Comparison of ENCODE assay signal across 2 cellular contexts in genomic region chr3:128996200-128996599, GRCh38.
TF ChIP-seq lines count a peak whose summit lies in the region.

No MANE protein-coding gene starts in this region.

TF ChIP-seq in GM12891, 5 proteins besides CTCF, POLR2A, EP300 and RAD21 (continued from another document):
- TF ChIP-seq SPI1 (IDR thresholded peaks at IDR 0.05; ENCODE audit: low read depth, low read length): peak; percentile 12; the same call in 1 of the 2 replicates
- no peak for TF ChIP-seq PAX5 (IDR thresholded peaks at IDR 0.05; ENCODE audit: insufficient read depth, low read length, severe bottlenecking)

TF ChIP-seq in H1, 55 proteins besides CTCF, POLR2A, EP300 and RAD21 (continued from another document):
- no peak for TF ChIP-seq SP2 (IDR thresholded peaks at IDR 0.05; ENCODE audit: low read length)
- TF ChIP-seq PHF8 (conservative IDR thresholded peaks at IDR 0.05; ENCODE audit: low read depth, low read length): no peak
- no peak for TF ChIP-seq SAP30 (IDR thresholded peaks at IDR 0.05; ENCODE audit: insufficient read depth, insufficient replicate concordance, low read length)
- TF ChIP-seq TCF12 (IDR thresholded peaks at IDR 0.05; ENCODE audit: low read depth, low read length): no peak
- TF ChIP-seq SIRT6 (IDR thresholded peaks at IDR 0.05; ENCODE audit: low read length): no peak
- no peak for TF ChIP-seq BRCA1 (IDR thresholded peaks at IDR 0.05; ENCODE audit: low read depth, low read length)
- no peak for TF ChIP-seq SRF (IDR thresholded peaks at IDR 0.05; ENCODE audit: low read depth, low read length)
- TF ChIP-seq FOSL1 (IDR thresholded peaks at IDR 0.05; ENCODE audit: insufficient read depth, low read depth, low read length): no peak
- no peak for TF ChIP-seq TEAD4 (IDR thresholded peaks at IDR 0.05; ENCODE audit: low read depth, low read length)
- no peak for TF ChIP-seq GABPA (IDR thresholded peaks at IDR 0.05; ENCODE audit: borderline replicate concordance, insufficient read depth, low read length)
- TF ChIP-seq TAF7 (optimal IDR thresholded peaks at IDR 0.05; ENCODE audit: borderline replicate concordance, low read depth, low read length): no peak
- TF ChIP-seq NANOG (IDR thresholded peaks at IDR 0.05; ENCODE audit: insufficient read depth, low read depth, low read length, poor library complexity, severe bottlenecking): no peak
- no peak for TF ChIP-seq TBP (IDR thresholded peaks at IDR 0.05; ENCODE audit: low read depth, low read length)
- no peak for TF ChIP-seq EZH2 (IDR thresholded peaks at IDR 0.05; ENCODE audit: low read depth, low read length, severe bottlenecking)
- no peak for TF ChIP-seq HDAC2 (IDR thresholded peaks at IDR 0.05; ENCODE audit: borderline replicate concordance in 1 of 2, low read depth in 2 of 2, low read length in 2 of 2)
- TF ChIP-seq CTBP2 (IDR thresholded peaks at IDR 0.05; ENCODE audit: borderline replicate concordance, insufficient read depth, insufficient read length, low read length): no peak
- TF ChIP-seq RBBP5 (IDR thresholded peaks at IDR 0.05; ENCODE audit: borderline replicate concordance, low read depth, low read length): no peak
- no peak for TF ChIP-seq KDM4A (IDR thresholded peaks at IDR 0.05; ENCODE audit: low read depth, low read length, severe bottlenecking)
TF ChIP-seq in H1: peak in this region for 0.
